ENCODE assay signal across 18 cellular contexts in the genomic region with DNA sequence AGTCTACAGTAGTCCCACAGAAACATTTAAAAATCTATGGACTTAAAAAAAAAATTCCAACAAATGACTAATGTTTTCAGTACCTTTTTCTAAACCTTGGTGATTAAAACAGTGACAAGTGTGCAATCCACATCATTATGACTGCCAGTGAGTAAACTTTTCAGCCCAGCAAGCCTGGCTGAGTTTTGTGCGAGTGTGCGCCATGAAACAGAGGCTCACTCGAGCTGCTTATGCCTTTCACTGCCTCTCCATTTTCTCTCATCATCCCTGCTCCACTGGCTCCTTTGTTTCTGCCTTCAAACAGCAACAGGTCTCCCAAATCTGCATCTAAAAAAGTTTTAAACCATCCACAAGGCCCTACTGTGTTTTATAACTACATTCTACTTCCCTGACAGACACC.
A peak's percentile ranks its signal among the peaks of the same experiment; 100 is the strongest.
DNase-seq lines count a peak whose midpoint lies in the region; ATAC-seq and TF ChIP-seq lines count a peak whose summit lies in the region.
"Had no signal": no experiment of that assay in that cellular context is flagged by ENCODE, and none has a peak within 500 bp of the region (broad histone marks: within the 10 kb centered on the region; RNA-seq: fewer than 3 reads in every experiment).

No MANE protein-coding gene starts in this region.

- peak overlapping the region; percentile 5; the same call in 1 of the 2 replicates for H3K9ac ChIP-seq in HUES64 (ENCODE audit: low read depth, low read length)

- no peak for TF ChIP-seq CTCF in activated CD8-positive, alpha-beta T cell treated with anti-CD3 and anti-CD28 coated beads for 36 hours (IDR thresholded peaks at IDR 0.05)

- POLR2A ChIA-PET in activated CD8-positive, alpha-beta T cell treated with anti-CD3 and anti-CD28 coated beads for 36 hours (lab: Charles Lee), result no interaction called here
- POLR2A ChIA-PET in activated CD8-positive, alpha-beta T cell treated with anti-CD3 and anti-CD28 coated beads, Interleukin-2, amount 10 ng/mL, durations not matched to agents 7 days and 5 days (lab: Charles Lee), result no interaction called here

- H3K4me1 Mint-ChIP-seq in activated CD8-positive, alpha-beta T cell treated with anti-CD3 and anti-CD28 coated beads for 36 hours (ENCODE audit: low read depth), result peaks cover 10% of the 10 kb centered on the region
- H3K4me1 Mint-ChIP-seq in activated CD8-positive, alpha-beta T cell treated with anti-CD3 and anti-CD28 coated beads, Interleukin-2, amount 10 ng/mL, durations not matched to agents 7 days and 5 days (ENCODE audit: low read depth), result peaks cover under 1% of the 10 kb centered on the region
- H3K4me1 Mint-ChIP-seq: CD4-positive, CD25-positive, alpha-beta regulatory T cell; central memory CD8-positive, alpha-beta T cell; T-cell had no signal

- no peak overlapping the region for H3K4me3 Mint-ChIP-seq in activated CD8-positive, alpha-beta T cell treated with anti-CD3 and anti-CD28 coated beads for 36 hours
- no peak overlapping the region for H3K4me3 Mint-ChIP-seq in activated CD8-positive, alpha-beta T cell treated with anti-CD3 and anti-CD28 coated beads, Interleukin-2, amount 10 ng/mL, durations not matched to agents 7 days and 5 days
- H3K4me3 Mint-ChIP-seq: CD4-positive, CD25-positive, alpha-beta regulatory T cell; central memory CD8-positive, alpha-beta T cell; T-cell had no signal

- WGBS in HUES64, result 79% methylated on average over 3 of the region's 3 CpGs

- no peak overlapping the region for H3K4me3 ChIP-seq in HUES64 (ENCODE audit: low read length)
- H3K4me3 ChIP-seq: A549, ovary, uterus had no signal

- H3K36me3 Mint-ChIP-seq in activated CD8-positive, alpha-beta T cell treated with anti-CD3 and anti-CD28 coated beads for 36 hours (ENCODE audit: low read depth), result no peaks in the 10 kb centered on the region
- no peaks in the 10 kb centered on the region for H3K36me3 Mint-ChIP-seq in activated CD8-positive, alpha-beta T cell treated with anti-CD3 and anti-CD28 coated beads, Interleukin-2, amount 10 ng/mL, durations not matched to agents 7 days and 5 days (ENCODE audit: low read depth)
- H3K36me3 Mint-ChIP-seq: CD4-positive, CD25-positive, alpha-beta regulatory T cell had no signal

- H3K36me3 ChIP-seq in HUES64 (ENCODE audit: insufficient read depth, low read length), result peaks cover 21% of the 10 kb centered on the region; the same call in 1 of the 2 replicates
- H3K36me3 ChIP-seq: ovary, uterus had no signal

- H3K9me3 Mint-ChIP-seq in activated CD8-positive, alpha-beta T cell treated with anti-CD3 and anti-CD28 coated beads for 36 hours, result no peaks in the 10 kb centered on the region
- no peaks in the 10 kb centered on the region for H3K9me3 Mint-ChIP-seq in activated CD8-positive, alpha-beta T cell treated with anti-CD3 and anti-CD28 coated beads, Interleukin-2, amount 10 ng/mL, durations not matched to agents 7 days and 5 days (ENCODE audit: insufficient read depth)
- H3K9me3 Mint-ChIP-seq: CD4-positive, CD25-positive, alpha-beta regulatory T cell; central memory CD8-positive, alpha-beta T cell; T-cell had no signal

- intact Hi-C loops in activated CD8-positive, alpha-beta T cell treated with anti-CD3 and anti-CD28 coated beads for 36 hours (cut with micrococcal nuclease), result no loop called here

- H3K4me1 ChIP-seq in HUES64 (ENCODE audit: insufficient read depth, low read length), result peaks cover 18% of the 10 kb centered on the region
- H3K4me1 ChIP-seq: A549, uterus had no signal

- 0 out of 2 replicates have a peak overlapping the region, but pooled peaks have one; percentile 16 for H3K27ac ChIP-seq in HUES64 (ENCODE audit: low read depth, low read length)
- H3K27ac ChIP-seq: A549, ovary, uterus, VCaP had no signal

- CTCF ChIA-PET in activated CD8-positive, alpha-beta T cell treated with anti-CD3 and anti-CD28 coated beads for 36 hours (lab: Charles Lee), result interaction anchor here (0.8 to 4.3 kb wide), 6 partner anchors 10 to 252 kb away, joined by 3 to 18 read pairs (median 7); no protein-coding TSS in a partner anchor
- CTCF ChIA-PET in activated CD8-positive, alpha-beta T cell treated with anti-CD3 and anti-CD28 coated beads, Interleukin-2, amount 10 ng/mL, durations not matched to agents 7 days and 5 days (lab: Charles Lee), result interaction anchor here (2.3 to 2.7 kb wide), 2 partner anchors 10 to 252 kb away, joined by 15 read pairs; no protein-coding TSS in a partner anchor

- no peak for ATAC-seq in activated CD8-positive, alpha-beta T cell treated with anti-CD3 and anti-CD28 coated beads for 36 hours
- no peak for ATAC-seq in activated CD8-positive, alpha-beta T cell treated with anti-CD3 and anti-CD28 coated beads, Interleukin-2, amount 10 ng/mL, durations not matched to agents 7 days and 5 days
- ATAC-seq in GM21737 (IDR thresholded peaks at IDR 0.05; ENCODE audit: unreplicated experiment), result no peak
- ATAC-seq: A549, T-cell had no signal

- peak; percentile 18 for DNase-seq in activated CD8-positive, alpha-beta T cell treated with anti-CD3 and anti-CD28 coated beads for 36 hours
- no peak for DNase-seq in activated CD8-positive, alpha-beta T cell treated with anti-CD3 and anti-CD28 coated beads, Interleukin-2, amount 10 ng/mL, durations not matched to agents 7 days and 5 days
- DNase-seq in globus pallidus (ENCODE audit: low spot score) (peak; percentile 39), SK-N-DZ (ENCODE audit: low spot score) (no peak), mesenteric fat pad (ENCODE audit: low spot score) (no peak)
- peak; percentile 54 for DNase-seq in stimulated activated CD8-positive, alpha-beta memory T cell treated with anti-CD3 and anti-CD28 coated beads, Interleukin-4, amount 100 ng/mL, for 48 hours
- DNase-seq: activated CD8-positive, alpha-beta memory T cell treated with anti-CD3 and anti-CD28 coated beads, Interleukin-2, amount 50 U/mL, for 4 hours; CD4-positive, CD25-positive, alpha-beta regulatory T cell; effector memory CD4-positive, alpha-beta T cell; NCI-H226; ovary; T-cell; uterus had no signal

- peak overlapping the region; percentile 9 for H3K27ac Mint-ChIP-seq in activated CD8-positive, alpha-beta T cell treated with anti-CD3 and anti-CD28 coated beads for 36 hours
- no peak overlapping the region for H3K27ac Mint-ChIP-seq in activated CD8-positive, alpha-beta T cell treated with anti-CD3 and anti-CD28 coated beads, Interleukin-2, amount 10 ng/mL, durations not matched to agents 7 days and 5 days
- H3K27ac Mint-ChIP-seq: CD4-positive, CD25-positive, alpha-beta regulatory T cell; T-cell had no signal

- no peaks in the 10 kb centered on the region for H3K27me3 Mint-ChIP-seq in activated CD8-positive, alpha-beta T cell treated with anti-CD3 and anti-CD28 coated beads for 36 hours
- H3K27me3 Mint-ChIP-seq in activated CD8-positive, alpha-beta T cell treated with anti-CD3 and anti-CD28 coated beads, Interleukin-2, amount 10 ng/mL, durations not matched to agents 7 days and 5 days (ENCODE audit: low read depth), result peaks cover 2% of the 10 kb centered on the region
- H3K27me3 Mint-ChIP-seq: T-cell had no signal

- H3K27me3 ChIP-seq in HUES64 (ENCODE audit: insufficient read depth, low read length), result no peaks in the 10 kb centered on the region
- H3K27me3 ChIP-seq: ovary, uterus had no signal

- H3K9me3 ChIP-seq in HUES64 (ENCODE audit: insufficient read depth, low read depth, low read length), result no peaks in the 10 kb centered on the region
- H3K9me3 ChIP-seq: A549, ovary, uterus had no signal

Comparison
In these comparisons a context has a peak if more than half of its experiments do, and no peak if none do; other contexts are left out.
1. DNase-seq: peak in activated CD8-positive, alpha-beta T cell treated with anti-CD3 and anti-CD28 coated beads for 36 hours (single experiment), globus pallidus (single experiment) and stimulated activated CD8-positive, alpha-beta memory T cell treated with anti-CD3 and anti-CD28 coated beads, Interleukin-4, amount 100 ng/mL, for 48 hours (single experiment); none in activated CD8-positive, alpha-beta T cell treated with anti-CD3 and anti-CD28 coated beads, Interleukin-2, amount 10 ng/mL, durations not matched to agents 7 days and 5 days (single experiment), SK-N-DZ (single experiment) and mesenteric fat pad (single experiment).